ENCODE assay signal across 1 cellular context in genomic region chr6:169958510-169958909, GRCh38.
TF ChIP-seq lines count a peak whose summit lies in the region.

No MANE protein-coding gene starts in this region.

TF ChIP-seq in HepG2, 621 proteins besides CTCF, POLR2A, EP300 and RAD21 (continued from another document):
- TF ChIP-seq, protein P1, sequence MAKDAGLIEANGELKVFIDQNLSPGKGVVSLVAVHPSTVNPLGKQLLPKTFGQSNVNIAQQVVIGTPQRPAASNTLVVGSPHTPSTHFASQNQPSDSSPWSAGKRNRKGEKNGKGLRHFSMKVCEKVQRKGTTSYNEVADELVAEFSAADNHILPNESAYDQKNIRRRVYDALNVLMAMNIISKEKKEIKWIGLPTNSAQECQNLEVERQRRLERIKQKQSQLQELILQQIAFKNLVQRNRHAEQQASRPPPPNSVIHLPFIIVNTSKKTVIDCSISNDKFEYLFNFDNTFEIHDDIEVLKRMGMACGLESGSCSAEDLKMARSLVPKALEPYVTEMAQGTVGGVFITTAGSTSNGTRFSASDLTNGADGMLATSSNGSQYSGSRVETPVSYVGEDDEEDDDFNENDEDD (CRISPR knock-in tag; IDR thresholded peaks at IDR 0.05; ENCODE audit: borderline replicate concordance): no peak
- no peak for TF ChIP-seq ZNF256 (CRISPR knock-in tag; conservative IDR thresholded peaks at IDR 0.05)
- no peak for TF ChIP-seq ZNF138 (CRISPR knock-in tag; IDR thresholded peaks at IDR 0.05; ENCODE audit: low read depth)
- no peak for TF ChIP-seq DMAP1 (CRISPR knock-in tag; IDR thresholded peaks at IDR 0.05)
